In genomic region chr10:91369978-91370589, GRCh38 we compare ENCODE assay signal across 7 cellular contexts. TPM values are rescaled to one million over a fixed set of nuclear protein-coding genes. Genes with fewer than 3 reads are reported as not detected.
DNase-seq lines count a peak whose midpoint lies in the region; ATAC-seq, FAIRE-seq and TF ChIP-seq lines count a peak whose summit lies in the region.
"Not testable (repeated sequence)": the region's sequence is repeated elsewhere in the genome, so short reads cannot be mapped to it uniquely, and the experiment has no call there.

No MANE protein-coding gene starts in this region.

- not testable (repeated sequence) for H3K4me3 ChIP-seq in HEK293 (ENCODE audit: low read depth, low read length); NB4 (ENCODE audit: low read depth, low read length); bronchial epithelial cell (ENCODE audit: low read depth, low read length)

- H3K4me1 ChIP-seq in HEK293 (ENCODE audit: control insufficient read depth, insufficient read depth, low read length); foreskin keratinocyte: not testable (repeated sequence)

- H3K27ac ChIP-seq in HEK293 (ENCODE audit: extremely low read depth, low read depth, low read length); foreskin keratinocyte: not testable (repeated sequence)

- ATAC-seq in SK-N-SH treated with all-trans-retinoic acid at 6 μM for 48 hours (peak; percentile 82; the same call in 2 of the 3 replicates), foreskin keratinocyte (peak; percentile 49)

- H3K36me3 ChIP-seq in HEK293 (ENCODE audit: control insufficient read depth in 2 of 2, insufficient read depth in 1 of 2, low read length in 2 of 2); bronchial epithelial cell (ENCODE audit: control insufficient read depth, insufficient read depth, low read length): not testable (repeated sequence)

- POLR2A ChIA-PET in HEK293 (lab: Yijun Ruan, JAX): not testable (repeated sequence)

- H3K9me3 ChIP-seq in HEK293 (ENCODE audit: control insufficient read depth, insufficient read depth, low read depth, low read length): not testable (repeated sequence)

- TF ChIP-seq POLR2A in NB4 (IDR thresholded peaks at IDR 0.05; ENCODE audit: extremely low read depth, insufficient read length): not testable (repeated sequence)

- CTCF ChIA-PET in HEK293 (lab: Yijun Ruan, JAX): interaction anchor here (0.6 to 2.2 kb wide), 9 partner anchors 11 to 1064 kb away, joined by 3 to 18 read pairs (median 4); no protein-coding TSS in a partner anchor

- H3K27me3 ChIP-seq in bronchial epithelial cell (ENCODE audit: control insufficient read depth, insufficient read depth, low read length): not testable (repeated sequence)
- peaks cover 26% of the 10 kb centered on the region for H3K27me3 ChIP-seq in foreskin keratinocyte

- FAIRE-seq in bronchial epithelial cell (lab: Jason Lieb, UNC): not testable (repeated sequence)

- TF ChIP-seq CTCF in HEK293 (tag by site-specific recombination; IDR thresholded peaks at IDR 0.05): not testable (repeated sequence)
- TF ChIP-seq CTCF in NB4 (IDR thresholded peaks at IDR 0.05; ENCODE audit: low read depth, low read length) (peak; percentile 26), bronchial epithelial cell (IDR thresholded peaks at IDR 0.05; ENCODE audit: insufficient read depth, low read length, severe bottlenecking) (peak; percentile 59), foreskin keratinocyte (conservative IDR thresholded peaks at IDR 0.05) (peak; percentile 71)

- peak; percentile 59 for DNase-seq in DMS53 (lab: John Stamatoyannopoulos, UW)
- peak; percentile 17 for DNase-seq in NB4 (ENCODE audit: low read depth)
- peak; percentile 54 for DNase-seq in bronchial epithelial cell (ENCODE audit: low read depth)
- DNase-seq in foreskin keratinocyte: peak in 1 of 2 donors; percentile 38
- peak; percentile 68 to 70 for DNase-seq in lung microvascular endothelial cell (ENCODE audit: low read depth in 2 of 2)

TF ChIP-seq in HEK293, 187 proteins besides CTCF, POLR2A, EP300 and RAD21:
- TF ChIP-seq ZNF654 (tag by site-specific recombination; IDR thresholded peaks at IDR 0.05; ENCODE audit: low read depth): peak; percentile 37

RNA-seq across cellular contexts. Expression of gene HECTD2, which starts 40.1 kb away (rescaled TPM):
- 1.6 and 2.3 TPM in 2 replicates for total RNA-seq in bronchial epithelial cell
- 2.6 and 2.8 TPM in 2 replicates for total RNA-seq in foreskin keratinocyte
- 0.58 and 0.85 TPM in 2 replicates for polyA plus RNA-seq in foreskin keratinocyte
- 3.1 and 6.0 TPM in 2 replicates for total RNA-seq in lung microvascular endothelial cell
